31 cellular contexts compared by ENCODE assay signal in the genomic region with DNA sequence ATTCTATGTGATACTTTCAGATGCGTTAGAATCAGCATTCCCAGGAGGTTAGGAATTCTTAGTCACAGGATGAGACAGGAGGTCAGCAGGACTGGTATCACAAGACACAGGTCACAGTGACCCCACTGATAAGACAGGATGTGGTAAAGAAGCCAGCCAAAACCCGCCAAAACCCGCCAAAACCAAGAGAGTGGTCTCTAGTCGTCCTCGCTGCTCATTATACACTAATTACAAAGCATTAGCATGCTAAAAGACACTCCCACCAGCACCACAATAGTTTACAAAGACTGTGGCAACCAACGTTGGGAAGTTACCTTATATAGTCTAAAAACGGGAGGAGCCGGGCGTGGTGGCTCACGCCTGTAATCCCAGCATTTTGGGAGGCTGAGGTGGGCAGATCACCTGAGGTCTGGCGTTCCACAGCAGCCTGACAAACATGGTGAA. TPM values are rescaled to one million over a fixed set of nuclear protein-coding genes. Genes with fewer than 3 reads are reported as not detected.
"Had no signal": no experiment of that assay in that cellular context is flagged by ENCODE, and none has a peak within 500 bp of the region (broad histone marks: within the 10 kb centered on the region; RNA-seq: fewer than 3 reads in every experiment).

No MANE protein-coding gene starts in this region.

- H3K4me1 ChIP-seq: ascending aorta, body of pancreas, SJCRH30 had no signal

- H3K4me3 ChIP-seq: ascending aorta, body of pancreas, SJCRH30 had no signal

- DNase-seq: activated CD4-positive, alpha-beta T cell treated with anti-CD3 and anti-CD28 coated beads for 48 hours; activated CD4-positive, alpha-beta T cell treated with anti-CD3 and anti-CD28 coated beads, Interleukin-2, amount 50 U/mL, for 4 hours; activated CD4-positive, CD25-positive, alpha-beta regulatory T cell treated with anti-CD3 and anti-CD28 coated beads, Interleukin-2, amount 50 U/mL, for 72 hours; activated CD8-positive, alpha-beta memory T cell treated with anti-CD3 and anti-CD28 coated beads, Interleukin-2, amount 50 U/mL, for 48 hours; activated CD8-positive, alpha-beta T cell treated with anti-CD3 and anti-CD28 coated beads, Interleukin-2, amount 10 ng/mL, durations not matched to agents 7 days and 5 days; activated naive CD4-positive, alpha-beta T cell; activated naive CD8-positive, alpha-beta T cell treated with anti-CD3 and anti-CD28 coated beads, Interleukin-2, amount 50 U/mL, for 24 hours; activated T-cell treated with anti-CD3 and anti-CD28 coated beads, Interleukin-2, amount 50 U/mL, for 1 hour; amniotic stem cell; body of pancreas; central memory CD4-positive, alpha-beta T cell; NCI-H1048; NCI-H146; NCI-H2029; NCI-H345; NCI-H510A; NCI-H526 treated with DMSO at 0.1 percent for 48 hours; NCI-H82; Right ventricle myocardium superior; SJCRH30; SW 1271; WERI-Rb-1 had no signal

- H3K4me1 Mint-ChIP-seq: activated naive CD8-positive, alpha-beta T cell treated with anti-CD3 and anti-CD28 coated beads, Interleukin-2, amount 50 U/mL, for 24 hours had no signal

- H3K9me3 ChIP-seq: ascending aorta, body of pancreas, SJCRH30 had no signal

- H3K27me3 Mint-ChIP-seq: activated naive CD8-positive, alpha-beta T cell treated with anti-CD3 and anti-CD28 coated beads, Interleukin-2, amount 50 U/mL, for 24 hours had no signal

- H3K36me3 ChIP-seq: WERI-Rb-1 had no signal

- FAIRE-seq: bronchial epithelial cell had no signal

- H3K27ac Mint-ChIP-seq: activated CD8-positive, alpha-beta T cell treated with anti-CD3 and anti-CD28 coated beads, Interleukin-2, amount 10 ng/mL, durations not matched to agents 7 days and 5 days; activated naive CD4-positive, alpha-beta T cell treated with anti-CD3 and anti-CD28 coated beads, Interleukin-2, amount 50 U/mL, for 72 hours; activated naive CD8-positive, alpha-beta T cell treated with anti-CD3 and anti-CD28 coated beads, Interleukin-2, amount 50 U/mL, for 24 hours; T-helper 2 cell treated with Interferon-gamma antibody and Interleukin-4, amounts not matched to agents 5 μg/mL and 100 μg/mL, for 36 hours had no signal

- H3K27ac ChIP-seq: ascending aorta, body of pancreas, RWPE1, SJCRH30, WERI-Rb-1 had no signal

- H3K4me3 Mint-ChIP-seq: activated CD8-positive, alpha-beta T cell treated with anti-CD3 and anti-CD28 coated beads, Interleukin-2, amount 10 ng/mL, durations not matched to agents 7 days and 5 days; activated naive CD8-positive, alpha-beta T cell treated with anti-CD3 and anti-CD28 coated beads, Interleukin-2, amount 50 U/mL, for 24 hours; T-helper 2 cell treated with Interferon-gamma antibody and Interleukin-4, amounts not matched to agents 5 μg/mL and 100 μg/mL, for 36 hours had no signal

- H3K27me3 ChIP-seq: ascending aorta, body of pancreas, SJCRH30 had no signal

- H3K9me3 Mint-ChIP-seq: activated naive CD4-positive, alpha-beta T cell treated with anti-CD3 and anti-CD28 coated beads, Interleukin-2, amount 50 U/mL, for 72 hours; activated naive CD8-positive, alpha-beta T cell treated with anti-CD3 and anti-CD28 coated beads, Interleukin-2, amount 50 U/mL, for 24 hours; T-helper 2 cell treated with Interferon-gamma antibody and Interleukin-4, amounts not matched to agents 5 μg/mL and 100 μg/mL, for 36 hours had no signal

- ATAC-seq: activated CD8-positive, alpha-beta T cell treated with anti-CD3 and anti-CD28 coated beads, Interleukin-2, amount 10 ng/mL, durations not matched to agents 7 days and 5 days; activated naive CD4-positive, alpha-beta T cell treated with anti-CD3 and anti-CD28 coated beads, Interleukin-2, amount 50 U/mL, for 72 hours; activated naive CD8-positive, alpha-beta T cell treated with anti-CD3 and anti-CD28 coated beads, Interleukin-2, amount 50 U/mL, for 24 hours; body of pancreas; Panc1; SK-N-SH treated with all-trans-retinoic acid at 6 μM for 48 hours had no signal

RNA-seq across cellular contexts. Expression of a gene that starts 13.9 kb away (rescaled TPM):
- total RNA-seq: activated CD8-positive, alpha-beta T cell treated with anti-CD3 and anti-CD28 coated beads, Interleukin-2, amount 10 ng/mL, durations not matched to agents 7 days and 5 days; activated naive CD4-positive, alpha-beta T cell treated with anti-CD3 and anti-CD28 coated beads, Interleukin-2, amount 50 U/mL, for 72 hours; ascending aorta; bronchial epithelial cell; M059J; OCI-LY7 had no signal
